15 cellular contexts compared by ENCODE assay signal in the genomic region with DNA sequence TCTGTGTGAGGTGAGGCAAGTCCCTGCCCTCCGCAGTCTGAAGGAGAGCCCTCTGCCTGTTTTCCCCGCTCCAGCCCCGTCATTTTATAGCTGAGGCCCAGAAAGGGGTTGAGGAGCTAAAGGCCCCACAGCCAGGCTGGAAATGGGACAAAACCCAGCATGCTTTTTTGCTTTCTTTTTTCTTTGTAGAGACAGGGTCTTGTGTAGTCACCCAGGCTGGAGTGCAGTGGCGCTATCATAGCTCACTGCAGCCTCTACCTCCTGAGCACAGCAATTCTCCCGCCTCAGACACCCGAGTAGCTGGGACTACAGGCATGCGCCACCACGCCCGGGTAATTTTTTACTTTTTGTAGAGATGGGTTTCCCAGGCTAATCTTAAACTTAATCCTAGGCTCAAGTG. TPM values are rescaled to one million over a fixed set of nuclear protein-coding genes. Genes with fewer than 3 reads are reported as not detected.
DNase-seq lines count a peak whose midpoint lies in the region; ATAC-seq, FAIRE-seq and TF ChIP-seq lines count a peak whose summit lies in the region.
"Had no signal": no experiment of that assay in that cellular context is flagged by ENCODE, and none has a peak within 500 bp of the region (broad histone marks: within the 10 kb centered on the region; RNA-seq: fewer than 3 reads in every experiment).

No MANE protein-coding gene starts in this region.

- H3K9me3 ChIP-seq in body of pancreas (no peaks in the 10 kb centered on the region), vagina (no peaks in the 10 kb centered on the region), H9 (ENCODE audit: control insufficient read depth, low read depth, low read length) (no peaks in the 10 kb centered on the region)
- H3K9me3 ChIP-seq: adrenal gland had no signal

- no peaks in the 10 kb centered on the region for H3K27me3 ChIP-seq in body of pancreas
- no peaks in the 10 kb centered on the region for H3K27me3 ChIP-seq in vagina
- H3K27me3 ChIP-seq in H9 (ENCODE audit: insufficient read depth, low read length): no peaks in the 10 kb centered on the region
- H3K27me3 ChIP-seq: adrenal gland had no signal

- TF ChIP-seq CTCF in body of pancreas (IDR thresholded peaks at IDR 0.05) (no peak), nephron progenitor cell (IDR thresholded peaks at IDR 0.05) (no peak), vagina (IDR thresholded peaks at IDR 0.05) (no peak), H9 (conservative IDR thresholded peaks at IDR 0.05) (no peak)

- no peak overlapping the region for H4K8ac ChIP-seq in H9 (replicated peaks; ENCODE audit: insufficient read length, low read depth, low read length)

- no peak overlapping the region for H3K23ac ChIP-seq in H9 (ENCODE audit: insufficient read length, low read depth, low read length)

- peak overlapping the region; percentile 47 for H3K27ac Mint-ChIP-seq in nephron progenitor cell
- H3K27ac Mint-ChIP-seq in H9: peak overlapping the region in 1 of 3 experiments; percentile 85; a peak in 3 of 7 replicates

- H2AFZ ChIP-seq in H9 (ENCODE audit: low read length): no peak overlapping the region

- TF ChIP-seq POLR2A in body of pancreas (IDR thresholded peaks at IDR 0.05): no peak
- TF ChIP-seq POLR2A in vagina (IDR thresholded peaks at IDR 0.05): no peak
- TF ChIP-seq POLR2A in H54 (IDR thresholded peaks at IDR 0.05; ENCODE audit: low read depth, low read length): no peak

- H3K4me3 ChIP-seq in body of pancreas: no peak overlapping the region
- H3K4me3 ChIP-seq in vagina: peak overlapping the region in 1 of 2 donors; percentile 20
- H3K4me3 ChIP-seq: adrenal gland had no signal

- no peak for FAIRE-seq in H54 (lab: Jason Lieb, UNC)
- FAIRE-seq: GM12891 had no signal

- H3K4ac ChIP-seq in H9 (ENCODE audit: low read depth, low read length): no peak overlapping the region

- no peak for DNase-seq in left ventricle myocardium superior
- no peak for DNase-seq in Right ventricle myocardium superior
- no peak for DNase-seq in body of pancreas
- DNase-seq in nephron progenitor cell: no peak
- DNase-seq in vagina (ENCODE audit: extremely low spot score in 2 of 2): no peak
- DNase-seq in H54 (ENCODE audit: insufficient read length, low spot score): no peak
- DNase-seq in amygdala (lab: John Stamatoyannopoulos, UW): no peak
- DNase-seq in H9: no peak
- DNase-seq: activated CD4-positive, CD25-positive, alpha-beta regulatory T cell treated with anti-CD3 and anti-CD28 coated beads, Interleukin-2, amount 50 U/mL, for 72 hours; mesendoderm; NCI-H1092 treated with DMSO at 0.1 percent for 48 hours; NK-92 treated with Interleukin-12 subunit alpha and Interleukin-12 subunit beta, amount 100 ng/mL, for 24 hours; stimulated activated CD4-positive, alpha-beta T cell treated with anti-CD3 and anti-CD28 coated beads, Interleukin-4, amount 100 ng/mL, for 4 hours had no signal

- peak overlapping the region; percentile 18 to 78 (median 72) for H3K27ac ChIP-seq in body of pancreas
- peak overlapping the region; percentile 85 for H3K27ac ChIP-seq in vagina
- H3K27ac ChIP-seq in H9 (ENCODE audit: insufficient read length, low read depth, low read length): no peak overlapping the region

- H3K9me3 Mint-ChIP-seq in nephron progenitor cell (no peaks in the 10 kb centered on the region), H9 (no peaks in the 10 kb centered on the region; a peak in 2 of 5 replicates)

- 79 to 90% methylated on average over 9 of the region's 9 CpGs for WGBS in body of pancreas, 2 donors
- no CpG with 5 or more reads among the region's 9 CpGs for WGBS in H9 (ENCODE audit: extremely low coverage, insufficient read length, low lambda C conversion rate)

- no peak overlapping the region for H2BK120ac ChIP-seq in H9 (ENCODE audit: low read depth, low read length, poor library complexity, severe bottlenecking)

- H4K20me1 ChIP-seq in H9 (ENCODE audit: control insufficient read depth, insufficient read depth, insufficient read length): no peaks in the 10 kb centered on the region

- H3K36me3 Mint-ChIP-seq in nephron progenitor cell (ENCODE audit: low read depth) (no peaks in the 10 kb centered on the region), H9 (ENCODE audit: insufficient read depth in 1 of 3, low read depth in 3 of 3) (no peaks in the 10 kb centered on the region)

- H3K4me1 ChIP-seq in body of pancreas: peaks cover 9% of the 10 kb centered on the region
- peaks cover 33% of the 10 kb centered on the region for H3K4me1 ChIP-seq in vagina
- H3K4me1 ChIP-seq in H9 (ENCODE audit: insufficient read depth, low read length): peaks cover 2% of the 10 kb centered on the region; the same call in 1 of the 2 replicates

- H3K36me3 ChIP-seq in body of pancreas (replicated peaks in 1 of 2; ENCODE audit: insufficient read depth in 1 of 2, low read depth in 2 of 2): no peaks in the 10 kb centered on the region
- H3K36me3 ChIP-seq in vagina: no peaks in the 10 kb centered on the region
- H3K36me3 ChIP-seq: adrenal gland had no signal

- H3K9ac ChIP-seq in H9 (ENCODE audit: extremely low read depth, insufficient read length, low read length): no peak overlapping the region

- no peak overlapping the region for H4K91ac ChIP-seq in H9 (ENCODE audit: insufficient read length, low read depth, low read length)

- H3K79me2 ChIP-seq in H9 (ENCODE audit: insufficient read depth, low read length): no peaks in the 10 kb centered on the region

- intact Hi-C loops in left ventricle myocardium superior (cut with micrococcal nuclease) (no loop called here), Right ventricle myocardium superior (cut with DNase I) (no loop called here), body of pancreas (cut with DNase I) (no loop called here), vagina (cut with DNase I) (no loop called here)

- no peak overlapping the region for H2BK20ac ChIP-seq in H9 (ENCODE audit: low read depth, low read length, poor library complexity, severe bottlenecking)

- peaks cover 52% of the 10 kb centered on the region for H3K4me1 Mint-ChIP-seq in nephron progenitor cell
- peaks cover 37 to 53% of the 10 kb centered on the region in 2 experiments for H3K4me1 Mint-ChIP-seq in H9

- H3K4me3 Mint-ChIP-seq in nephron progenitor cell: no peak overlapping the region
- H3K4me3 Mint-ChIP-seq in H9: no peak overlapping the region

- no peak overlapping the region for H2BK15ac ChIP-seq in H9 (ENCODE audit: low read depth, low read length)

- H3K18ac ChIP-seq in H9 (ENCODE audit: insufficient read length, low read depth, low read length): no peak overlapping the region

- H2BK5ac ChIP-seq in H9 (ENCODE audit: insufficient read length, low read length): no peak overlapping the region

- H3K4me2 ChIP-seq in H9 (ENCODE audit: insufficient read depth, insufficient read length, low read length): no peak overlapping the region

- no peak overlapping the region for H3T11ph ChIP-seq in H9 (ENCODE audit: low read length)

- peak; percentile 11 for ATAC-seq in left ventricle myocardium superior
- ATAC-seq in Right ventricle myocardium superior (ENCODE audit: poor library complexity): no peak
- no peak for ATAC-seq in body of pancreas

- H3K23me2 ChIP-seq in H9 (ENCODE audit: insufficient read length, low read depth, low read length, poor library complexity, severe bottlenecking): no peaks in the 10 kb centered on the region

- H3K27me3 Mint-ChIP-seq in nephron progenitor cell (ENCODE audit: low read depth, poor library complexity) (peaks cover 8% of the 10 kb centered on the region), H9 (ENCODE audit: low read depth) (no peaks in the 10 kb centered on the region; the same call in 1 of the 2 replicates)

- no peak overlapping the region for H3K14ac ChIP-seq in H9 (ENCODE audit: insufficient read depth, low read length)

- no peak overlapping the region for H3K56ac ChIP-seq in H9 (ENCODE audit: insufficient read length, low read depth, low read length)

- no peaks in the 10 kb centered on the region for H3K79me1 ChIP-seq in H9 (ENCODE audit: insufficient read depth, low read depth, low read length, poor library complexity, severe bottlenecking)

- no peak overlapping the region for H4K5ac ChIP-seq in H9 (ENCODE audit: insufficient read length, low read depth, low read length)

- no peak overlapping the region for H2BK12ac ChIP-seq in H9 (ENCODE audit: insufficient read length, low read depth, low read length)

- H2AK5ac ChIP-seq in H9 (ENCODE audit: insufficient read length, low read length): no peak overlapping the region

RNA-seq across cellular contexts. Expression of gene LITAF, which starts 11.0 kb away (rescaled TPM):
- 70.8 TPM for total RNA-seq in left ventricle myocardium superior
- 74.3 TPM for total RNA-seq in Right ventricle myocardium superior
- 10 to 100 TPM; 24.9 to 25.7 TPM for total RNA-seq in body of pancreas
- total RNA-seq in vagina: 111 TPM
- total RNA-seq in H9 (2021): 249 and 265 TPM in 2 replicates
